6 cellular contexts compared by ENCODE assay signal in the genomic region with DNA sequence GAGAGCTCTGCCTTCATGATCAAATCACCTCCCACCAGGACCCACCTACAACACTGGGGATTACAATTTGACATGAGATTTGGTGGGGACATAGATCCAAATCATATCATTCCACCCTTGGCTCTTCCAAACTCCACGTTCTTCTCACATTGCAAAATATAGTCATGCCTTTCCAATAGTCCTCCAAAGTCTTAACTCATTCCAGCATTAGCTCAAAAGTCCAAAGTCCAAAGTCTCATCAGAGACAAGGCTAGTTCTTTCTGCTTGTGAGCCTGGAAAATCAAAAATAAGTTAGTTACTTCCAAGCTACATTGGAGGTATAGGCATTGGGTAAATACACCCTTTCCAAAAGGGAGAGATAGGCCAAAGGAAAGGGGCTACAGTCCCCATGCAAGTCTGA.
"Had no signal": no experiment of that assay in that cellular context is flagged by ENCODE, and none has a peak within 500 bp of the region (broad histone marks: within the 10 kb centered on the region; RNA-seq: fewer than 3 reads in every experiment).

No MANE protein-coding gene starts in this region.

- ATAC-seq: GM23338 had no signal

- FAIRE-seq: H1, HTR-8/SVneo had no signal

- H3K4me2 ChIP-seq: GM23338 had no signal

- H3K4me3 ChIP-seq: GM23338 had no signal

- H2AFZ ChIP-seq: GM23338 had no signal

- DNase-seq: H9, HCEC 1CT, KBM-7 had no signal
